Comparison of ENCODE assay signal across 10 cellular contexts in genomic region chr17:50101346-50102163, GRCh38. TPM values are rescaled to one million over a fixed set of nuclear protein-coding genes. Genes with fewer than 3 reads are reported as not detected.
DNase-seq lines count a peak whose midpoint lies in the region; TF ChIP-seq lines count a peak whose summit lies in the region.
"Had no signal": no experiment of that assay in that cellular context is flagged by ENCODE, and none has a peak within 500 bp of the region (broad histone marks: within the 10 kb centered on the region; RNA-seq: fewer than 3 reads in every experiment).

No MANE protein-coding gene starts in this region.

- 46% methylated on average over 17 of the region's 17 CpGs for WGBS in mesenchymal stem cell
- WGBS in thyroid gland, 2 donors: 49 to 57% methylated on average over 16 to 17 of the region's 17 CpGs

- DNase-seq in NCI-H2107 treated with DMSO at 0.1 percent for 48 hours (lab: John Stamatoyannopoulos, UW; ENCODE audit: unreplicated experiment) (peak; percentile 39), epidermal melanocyte (ENCODE audit: insufficient read length, low spot score) (peak; percentile 18), mesenchymal stem cell (peak; percentile 50), thyroid gland (peak; percentile 26 to 32), CD1c-positive myeloid dendritic cell (ENCODE audit: extremely low spot score) (no peak), NK-92 (lab: John Stamatoyannopoulos, UW; ENCODE audit: unreplicated experiment) (no peak)
- DNase-seq in activated CD4-positive, alpha-beta T cell treated with anti-CD3 and anti-CD28 coated beads, Interleukin-2, amount 50 U/mL, for 1 hour: no peak
- DNase-seq in stimulated activated naive CD4-positive, alpha-beta T cell treated with Interleukin-2 at 50 U/mL for 16 hours (lab: John Stamatoyannopoulos, UW): no peak
- DNase-seq: NCI-H748 treated with DMSO at 0.1 percent for 48 hours; stimulated activated CD4-positive, alpha-beta T cell treated with anti-CD3 and anti-CD28 coated beads, Interleukin-2, amount 100 ng/mL, for 48 hours had no signal

- intact Hi-C loops in thyroid gland (cut with DNase I): no loop called here

- TF ChIP-seq CTCF in thyroid gland (IDR thresholded peaks at IDR 0.05): peak in 1 of 6 experiments; percentile 2

- H3K9me3 ChIP-seq in mesenchymal stem cell (ENCODE audit: control insufficient read depth, low read length) (no peaks in the 10 kb centered on the region), thyroid gland (no peaks in the 10 kb centered on the region)

- H3K27ac ChIP-seq in mesenchymal stem cell (ENCODE audit: low read length, poor library complexity, severe bottlenecking) (peak overlapping the region; percentile 66), thyroid gland (peak overlapping the region; percentile 22 to 86 (median 84))

- H3K4me1 ChIP-seq in mesenchymal stem cell (ENCODE audit: control insufficient read depth, insufficient read depth, low read depth, low read length): peaks cover 43% of the 10 kb centered on the region
- H3K4me1 ChIP-seq in thyroid gland: peaks cover 29 to 35% of the 10 kb centered on the region in 2 donors

- H2AFZ ChIP-seq in mesenchymal stem cell (ENCODE audit: low read depth, low read length): no peak overlapping the region

- no peak overlapping the region for H2BK120ac ChIP-seq in mesenchymal stem cell (ENCODE audit: low read depth, low read length)

- H2BK12ac ChIP-seq in mesenchymal stem cell (ENCODE audit: low read length in 2 of 2): peak overlapping the region in 1 of 2 experiments; percentile 45

- H3K18ac ChIP-seq in mesenchymal stem cell (ENCODE audit: low read depth in 1 of 2, low read length in 2 of 2): peak overlapping the region in 1 of 2 experiments; percentile 0

- H3K9ac ChIP-seq in mesenchymal stem cell (ENCODE audit: low read length): peak overlapping the region; percentile 61

- H4K91ac ChIP-seq in mesenchymal stem cell (ENCODE audit: low read length): no peak overlapping the region

- H3K79me1 ChIP-seq in mesenchymal stem cell (replicated peaks; ENCODE audit: low read length, poor library complexity, severe bottlenecking): peaks cover 26% of the 10 kb centered on the region

- H2AK5ac ChIP-seq in mesenchymal stem cell (ENCODE audit: low read length, severe bottlenecking): no peak overlapping the region

- H2BK5ac ChIP-seq in mesenchymal stem cell (ENCODE audit: low read depth, low read length, poor library complexity, severe bottlenecking): no peak overlapping the region

- H3K4me3 ChIP-seq in mesenchymal stem cell (ENCODE audit: insufficient read depth in 1 of 2, low read depth in 1 of 2, low read length in 2 of 2) (peak overlapping the region in 1 of 2 experiments; percentile 37), thyroid gland (replicated peaks in 1 of 3) (no peak overlapping the region)

- TF ChIP-seq POLR2A in thyroid gland (IDR thresholded peaks at IDR 0.05): no peak

- no peak overlapping the region for H2BK15ac ChIP-seq in mesenchymal stem cell (ENCODE audit: low read depth, poor library complexity, severe bottlenecking)

- H3K27me3 ChIP-seq in mesenchymal stem cell (ENCODE audit: control insufficient read depth in 1 of 2, insufficient read depth in 1 of 2, low read length in 2 of 2) (no peaks in the 10 kb centered on the region), thyroid gland (no peaks in the 10 kb centered on the region)

- peak overlapping the region in 1 of 2 experiments; percentile 77 for H3K14ac ChIP-seq in mesenchymal stem cell (ENCODE audit: low read length in 2 of 2)

- H3K36me3 ChIP-seq in mesenchymal stem cell (ENCODE audit: control insufficient read depth in 1 of 2, insufficient read depth in 2 of 2, low read depth in 1 of 2, low read length in 2 of 2): peaks cover 43 to 50% of the 10 kb centered on the region in 2 experiments
- peaks cover 15 to 26% of the 10 kb centered on the region in 2 donors for H3K36me3 ChIP-seq in thyroid gland

- no peak overlapping the region for H4K8ac ChIP-seq in mesenchymal stem cell (ENCODE audit: low read length)

- H3K4me2 ChIP-seq in mesenchymal stem cell (ENCODE audit: low read length, poor library complexity, severe bottlenecking): peak overlapping the region; percentile 51

- no peak overlapping the region for H3K4ac ChIP-seq in mesenchymal stem cell (ENCODE audit: low read depth in 1 of 2, low read length in 2 of 2)

- no peak overlapping the region for H3K23ac ChIP-seq in mesenchymal stem cell (ENCODE audit: low read length in 2 of 2)

RNA-seq across cellular contexts. Expression of gene PDK2, which starts 6.4 kb away (rescaled TPM):
- polyA plus RNA-seq in mesenchymal stem cell (2013, experiment 1 of 2): 43.1 TPM
- polyA plus RNA-seq in mesenchymal stem cell (2013, experiment 2 of 2): 39.6 TPM
- total RNA-seq in thyroid gland: 10 to 100 TPM; 42.5 to 79.3 (median 64.5) TPM

RNA-seq across cellular contexts. Expression of gene SAMD14, which starts 28.4 kb away (rescaled TPM):
- polyA plus RNA-seq in mesenchymal stem cell (2013, experiment 1 of 2): 17.9 TPM
- 17.2 TPM for polyA plus RNA-seq in mesenchymal stem cell (2013, experiment 2 of 2)
- total RNA-seq in thyroid gland: under 1 TPM; 0.24 to 0.81 (median 0.58) TPM

RNA-seq across cellular contexts. Expression of gene ITGA3, which starts 45.6 kb away (rescaled TPM):
- 136 TPM for polyA plus RNA-seq in mesenchymal stem cell (2013, experiment 1 of 2)
- polyA plus RNA-seq in mesenchymal stem cell (2013, experiment 2 of 2): 138 TPM
- total RNA-seq in thyroid gland: 100 to 1,000 TPM; 145 to 246 (median 172) TPM

RNA-seq across cellular contexts. Expression of gene PPP1R9B, which starts 48.9 kb away (rescaled TPM):
- polyA plus RNA-seq in mesenchymal stem cell (2013, experiment 1 of 2): 34.9 TPM
- polyA plus RNA-seq in mesenchymal stem cell (2013, experiment 2 of 2): 33.0 TPM
- total RNA-seq in thyroid gland: 10 to 100 TPM; 28.6 to 37.2 (median 31.9) TPM

Comparison
In these comparisons a context has a peak if more than half of its experiments do, and no peak if none do; other contexts are left out.
1. DNase-seq: peak in NCI-H2107 treated with DMSO at 0.1 percent for 48 hours (single experiment), epidermal melanocyte (single experiment), mesenchymal stem cell (single experiment) and thyroid gland (2 of 2); none in CD1c-positive myeloid dendritic cell (single experiment), NK-92 (single experiment), activated CD4-positive, alpha-beta T cell treated with anti-CD3 and anti-CD28 coated beads, Interleukin-2, amount 50 U/mL, for 1 hour (single experiment) and stimulated activated naive CD4-positive, alpha-beta T cell treated with Interleukin-2 at 50 U/mL for 16 hours (single experiment).